ENCODE assay signal across 13 cellular contexts in the genomic region with DNA sequence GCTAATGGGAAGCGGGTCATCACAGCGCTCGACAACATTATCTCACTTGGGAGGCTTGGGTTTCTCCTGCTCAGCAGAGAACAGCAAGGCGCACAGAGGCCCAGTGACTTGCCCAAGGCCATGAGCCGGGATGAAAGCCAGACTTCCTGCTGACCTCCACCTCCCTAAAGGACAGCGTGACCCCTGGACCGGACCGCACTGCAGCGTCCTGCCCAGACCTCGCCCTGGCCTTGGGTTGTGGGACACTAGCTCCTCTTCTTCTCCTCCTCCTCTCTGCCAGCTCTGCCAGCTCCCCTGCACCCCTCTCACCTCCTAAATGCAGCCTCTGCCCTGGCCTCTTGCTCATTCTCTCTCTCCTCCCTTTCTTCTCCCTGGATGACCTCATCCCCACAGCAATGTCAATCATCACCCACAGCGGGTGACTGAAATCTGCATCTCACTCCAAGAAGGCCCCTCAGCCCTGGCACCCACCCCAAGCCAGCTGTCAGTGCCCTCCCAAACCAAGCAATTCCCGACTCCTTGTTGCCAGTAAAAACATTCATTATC. TPM values are rescaled to one million over a fixed set of nuclear protein-coding genes. Genes with fewer than 3 reads are reported as not detected.
DNase-seq lines count a peak whose midpoint lies in the region; ATAC-seq and TF ChIP-seq lines count a peak whose summit lies in the region.
"Had no signal": no experiment of that assay in that cellular context is flagged by ENCODE, and none has a peak within 500 bp of the region (broad histone marks: within the 10 kb centered on the region; RNA-seq: fewer than 3 reads in every experiment).

No MANE protein-coding gene starts in this region.

- intact Hi-C loops in left colon (cut with DNase I, micrococcal nuclease) = no loop called here

- peaks cover 59% of the 10 kb centered on the region for H3K36me3 Mint-ChIP-seq in T-helper 2 cell treated with Interferon-gamma antibody and Interleukin-4, amounts not matched to agents 5 μg/mL and 100 μg/mL, for 36 hours (ENCODE audit: low read depth)
- peaks cover 21% of the 10 kb centered on the region for H3K36me3 Mint-ChIP-seq in brain

- H3K4ac ChIP-seq in neuronal stem cell (ENCODE audit: low read length) = no peak overlapping the region

- peak overlapping the region; percentile 75 for H3K18ac ChIP-seq in neuronal stem cell (ENCODE audit: low read length)

- no peaks in the 10 kb centered on the region for H3K27me3 Mint-ChIP-seq in T-helper 2 cell treated with Interferon-gamma antibody and Interleukin-4, amounts not matched to agents 5 μg/mL and 100 μg/mL, for 36 hours (ENCODE audit: low read depth)
- H3K27me3 Mint-ChIP-seq in brain = peaks cover 6% of the 10 kb centered on the region

- H3K4me3 Mint-ChIP-seq in T-helper 2 cell treated with Interferon-gamma antibody and Interleukin-4, amounts not matched to agents 5 μg/mL and 100 μg/mL, for 36 hours = no peak overlapping the region
- H3K4me3 Mint-ChIP-seq in brain = peak overlapping the region in 2 of 5 experiments; percentile 3 to 16

- peak overlapping the region; percentile 97 for H2AK5ac ChIP-seq in neuronal stem cell (ENCODE audit: low read depth, low read length)

- no peaks in the 10 kb centered on the region for H3K79me1 ChIP-seq in neuronal stem cell (ENCODE audit: low read depth, low read length)

- H3K9me3 ChIP-seq in neuronal stem cell (replicated peaks in 1 of 2; ENCODE audit: control insufficient read depth in 2 of 2, insufficient read depth in 1 of 2, low read depth in 1 of 2, low read length in 2 of 2) = peaks cover 0 to 6% of the 10 kb centered on the region in 2 donors

- H3K23ac ChIP-seq in neuronal stem cell (ENCODE audit: low read depth, low read length, poor library complexity) = peak overlapping the region; percentile 56

- H3K4me3 ChIP-seq in neuronal stem cell (ENCODE audit: low read length in 2 of 2) = no peak overlapping the region
- H3K4me3 ChIP-seq: A549 had no signal

- H3K4me1 Mint-ChIP-seq in T-helper 2 cell treated with Interferon-gamma antibody and Interleukin-4, amounts not matched to agents 5 μg/mL and 100 μg/mL, for 36 hours (ENCODE audit: low read depth) = peaks cover 6% of the 10 kb centered on the region
- H3K4me1 Mint-ChIP-seq in brain = peaks cover 65% of the 10 kb centered on the region

- no peak overlapping the region for H4K91ac ChIP-seq in neuronal stem cell (ENCODE audit: low read depth, low read length, poor library complexity)

- H3K36me3 ChIP-seq in neuronal stem cell (replicated peaks in 1 of 2; ENCODE audit: control insufficient read depth in 2 of 2, insufficient read depth in 2 of 2, low read length in 2 of 2) = no peaks in the 10 kb centered on the region

- WGBS in neuronal stem cell (ENCODE audit: extremely low coverage in 2 of 2, insufficient read length in 2 of 2, insufficient replicate concordance in 1 of 2), 2 donors = no CpG with 5 or more reads among the region's 12 CpGs

- TF ChIP-seq CTCF in brain (conservative IDR thresholded peaks at IDR 0.05) = no peak

- no peak overlapping the region for H4K8ac ChIP-seq in neuronal stem cell (ENCODE audit: low read depth, low read length)

- H3K14ac ChIP-seq in neuronal stem cell (ENCODE audit: low read length) = peak overlapping the region; percentile 17

- H2BK12ac ChIP-seq in neuronal stem cell (ENCODE audit: low read length) = peak overlapping the region; percentile 95

- no peak overlapping the region for H3K4me2 ChIP-seq in neuronal stem cell (ENCODE audit: insufficient read depth, low read length, poor library complexity, severe bottlenecking)
- H3K4me2 ChIP-seq: A549 had no signal

- no peak overlapping the region for H2BK120ac ChIP-seq in neuronal stem cell (ENCODE audit: low read depth, low read length)

- no peak overlapping the region for H3K27ac ChIP-seq in neuronal stem cell (replicated peaks; ENCODE audit: low read length)

- H3K27me3 ChIP-seq in neuronal stem cell (ENCODE audit: control insufficient read depth in 3 of 3, insufficient read depth in 3 of 3, low read depth in 1 of 3, low read length in 3 of 3) = peaks cover 0 to 5% (median 2%) of the 10 kb centered on the region in 3 experiments

- no peak overlapping the region for H2BK5ac ChIP-seq in neuronal stem cell (ENCODE audit: low read length)

- peak overlapping the region; percentile 58 for H3K27ac Mint-ChIP-seq in T-helper 2 cell treated with Interferon-gamma antibody and Interleukin-4, amounts not matched to agents 5 μg/mL and 100 μg/mL, for 36 hours
- peak overlapping the region; percentile 68 to 92 (median 84) for H3K27ac Mint-ChIP-seq in brain

- H3K4me1 ChIP-seq in neuronal stem cell (ENCODE audit: control insufficient read depth in 2 of 2, insufficient read depth in 1 of 2, low read depth in 1 of 2, low read length in 2 of 2) = peaks cover 12 to 13% of the 10 kb centered on the region in 2 donors

- ATAC-seq in left colon (no peak), GM18867 (IDR thresholded peaks at IDR 0.05; ENCODE audit: unreplicated experiment) (no peak)
- ATAC-seq: activated CD4-positive, CD25-positive, alpha-beta regulatory T cell treated with anti-CD3 and anti-CD28 coated beads, Interleukin-2, amount 50 U/mL, for 24 hours had no signal

- peak overlapping the region; percentile 88 for H2BK15ac ChIP-seq in neuronal stem cell (ENCODE audit: low read length)

- H3K9me3 Mint-ChIP-seq in T-helper 2 cell treated with Interferon-gamma antibody and Interleukin-4, amounts not matched to agents 5 μg/mL and 100 μg/mL, for 36 hours = no peaks in the 10 kb centered on the region
- peaks cover 0 to 5% (median 3%) of the 10 kb centered on the region in 5 experiments for H3K9me3 Mint-ChIP-seq in brain

- peak overlapping the region; percentile 3 for H2AFZ ChIP-seq in neuronal stem cell (ENCODE audit: low read length)

- DNase-seq in T-helper 2 cell treated with Interferon-gamma antibody and Interleukin-4, amounts not matched to agents 5 μg/mL and 100 μg/mL, for 36 hours (ENCODE audit: low spot score) = no peak
- DNase-seq in T-helper 2 cell = no peak
- DNase-seq in NCI-H1694 treated with DMSO at 0.1 percent for 48 hours (lab: John Stamatoyannopoulos, UW) = peak; percentile 16
- no peak for DNase-seq in neuronal stem cell (ENCODE audit: low spot score)
- DNase-seq in left colon = no peak
- no peak for DNase-seq in OCI-M2 (lab: John Stamatoyannopoulos, UW; ENCODE audit: unreplicated experiment)
- DNase-seq: anterior cingulate cortex; SIG-M5; stimulated activated CD8-positive, alpha-beta memory T cell treated with anti-CD3 and anti-CD28 coated beads, Interleukin-4, amount 100 ng/mL, for 48 hours had no signal

- peak overlapping the region; percentile 33 for H3K9ac ChIP-seq in neuronal stem cell (ENCODE audit: low read depth, low read length, poor library complexity)

RNA-seq across cellular contexts. Expression of a gene that starts 19.4 kb away (rescaled TPM):
- 189 TPM for polyA plus RNA-seq in brain (ENCODE audit: insufficient read depth, low read depth, low replicate concordance)
- 1.0 TPM for polyA plus RNA-seq in neuronal stem cell (2013, experiment 1 of 2)
- polyA plus RNA-seq in neuronal stem cell (2013, experiment 2 of 2) = 1.0 TPM
- 1 to 10 TPM; 2.3 to 4.5 TPM for total RNA-seq in left colon
